8 cellular contexts compared by ENCODE assay signal in the genomic region with DNA sequence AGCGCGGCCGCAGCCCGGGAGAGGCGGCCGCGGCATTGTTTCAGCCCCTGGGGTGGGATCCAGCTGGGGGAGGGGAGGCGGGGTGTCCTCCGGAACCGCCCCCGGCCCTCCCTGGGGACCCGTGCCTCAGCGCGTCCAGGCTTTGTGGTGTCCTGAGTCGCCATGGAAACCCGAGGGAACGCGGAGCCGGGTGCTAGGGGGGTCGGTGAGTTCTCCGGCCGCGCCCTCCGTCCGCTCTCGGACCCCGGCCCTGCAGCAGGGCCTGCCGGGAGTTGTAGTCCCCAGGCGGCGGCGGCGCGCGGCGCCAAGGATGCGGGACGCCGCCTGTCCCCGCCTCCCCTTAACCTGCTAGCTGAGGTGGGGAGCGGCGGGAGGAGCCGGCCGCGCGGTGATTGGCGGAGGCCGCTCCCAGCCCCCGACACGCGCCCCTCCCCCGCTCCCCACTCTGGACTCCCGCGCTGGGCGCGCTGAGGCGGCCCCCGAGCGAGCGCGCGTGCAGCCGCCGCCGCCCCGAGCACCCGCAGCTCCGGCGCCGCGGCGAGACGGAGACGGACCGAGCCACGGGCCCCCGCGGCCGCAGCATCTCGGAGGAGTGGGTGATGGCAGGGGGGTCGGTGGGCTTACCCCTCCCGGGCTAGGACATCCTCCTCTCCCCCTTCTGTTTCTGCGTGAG. TPM values are rescaled to one million over a fixed set of nuclear protein-coding genes. Genes with fewer than 3 reads are reported as not detected.
DNase-seq lines count a peak whose midpoint lies in the region; ATAC-seq and TF ChIP-seq lines count a peak whose summit lies in the region.

DPYSL5 (plus strand) TSS at position 470 of the 673 bp plus-strand sequence. CDS start 50,368 bp downstream, outside the sequence.

- peaks cover 20% of the 10 kb centered on the region for H3K4me1 Mint-ChIP-seq in activated T-cell treated with anti-CD3 and anti-CD28 coated beads, Interleukin-2, amount 50 U/mL, for 24 hours (ENCODE audit: low read depth)
- H3K4me1 Mint-ChIP-seq in stimulated activated effector memory CD8-positive, alpha-beta T cell treated with anti-CD3 and anti-CD28 coated beads, Interleukin-12 subunit alpha, Interleukin-12 subunit beta, amount 100 ng/mL, for 72 hours, result peaks cover 14% of the 10 kb centered on the region

- no peaks in the 10 kb centered on the region for H3K36me3 Mint-ChIP-seq in activated T-cell treated with anti-CD3 and anti-CD28 coated beads, Interleukin-2, amount 50 U/mL, for 24 hours (ENCODE audit: low read depth)
- H3K36me3 Mint-ChIP-seq in stimulated activated effector memory CD8-positive, alpha-beta T cell treated with anti-CD3 and anti-CD28 coated beads, Interleukin-12 subunit alpha, Interleukin-12 subunit beta, amount 100 ng/mL, for 72 hours, result no peaks in the 10 kb centered on the region

- H3K27ac Mint-ChIP-seq in activated T-cell treated with anti-CD3 and anti-CD28 coated beads, Interleukin-2, amount 50 U/mL, for 24 hours, result no peak within 1 kb of the TSS
- H3K27ac Mint-ChIP-seq in stimulated activated effector memory CD8-positive, alpha-beta T cell treated with anti-CD3 and anti-CD28 coated beads, Interleukin-12 subunit alpha, Interleukin-12 subunit beta, amount 100 ng/mL, for 72 hours, result no peak within 1 kb of the TSS

- peaks cover 75% of the 10 kb centered on the region for H3K27me3 Mint-ChIP-seq in activated T-cell treated with anti-CD3 and anti-CD28 coated beads, Interleukin-2, amount 50 U/mL, for 24 hours

- no peak for ATAC-seq in stimulated activated effector memory CD8-positive, alpha-beta T cell treated with anti-CD3 and anti-CD28 coated beads, Interleukin-12 subunit alpha, Interleukin-12 subunit beta, amount 100 ng/mL, for 72 hours
- ATAC-seq in GM18505 (IDR thresholded peaks at IDR 0.05; ENCODE audit: unreplicated experiment), result no peak

- DNase-seq in G401 (ENCODE audit: low spot score) (peak; percentile 90), NCI-H187 (lab: John Stamatoyannopoulos, UW) (peak; percentile 61 to 88), NOMO-1 treated with DMSO at 0.1 percent for 48 hours (lab: John Stamatoyannopoulos, UW; ENCODE audit: unreplicated experiment) (no peak)
- peak; percentile 49 for DNase-seq in activated T-cell treated with anti-CD3 and anti-CD28 coated beads, Interleukin-2, amount 50 U/mL, for 24 hours
- no peak for DNase-seq in stimulated activated effector memory CD8-positive, alpha-beta T cell treated with anti-CD3 and anti-CD28 coated beads, Interleukin-12 subunit alpha, Interleukin-12 subunit beta, amount 100 ng/mL, for 72 hours (ENCODE audit: low spot score in 2 of 2)
- no peak for DNase-seq in effector CD4-positive, alpha-beta T cell

- no peaks in the 10 kb centered on the region for H3K9me3 Mint-ChIP-seq in activated T-cell treated with anti-CD3 and anti-CD28 coated beads, Interleukin-2, amount 50 U/mL, for 24 hours
- no peaks in the 10 kb centered on the region for H3K9me3 Mint-ChIP-seq in stimulated activated effector memory CD8-positive, alpha-beta T cell treated with anti-CD3 and anti-CD28 coated beads, Interleukin-12 subunit alpha, Interleukin-12 subunit beta, amount 100 ng/mL, for 72 hours

- in situ Hi-C loops in G401 (cut with HindIII; ENCODE audit: low sequenced_read_pairs), result no loop called here

- H3K4me3 Mint-ChIP-seq in activated T-cell treated with anti-CD3 and anti-CD28 coated beads, Interleukin-2, amount 50 U/mL, for 24 hours, result peak within 1 kb of the TSS; percentile 48
- peak within 1 kb of the TSS; percentile 64 for H3K4me3 Mint-ChIP-seq in stimulated activated effector memory CD8-positive, alpha-beta T cell treated with anti-CD3 and anti-CD28 coated beads, Interleukin-12 subunit alpha, Interleukin-12 subunit beta, amount 100 ng/mL, for 72 hours

- peak within 1 kb of the TSS; percentile 56 for H3K4me3 ChIP-seq in iPS-11a (ENCODE audit: low read depth, low read length)

- no peak for TF ChIP-seq POLR2A in GM18505 (IDR thresholded peaks at IDR 0.05; ENCODE audit: borderline replicate concordance, extremely low read depth, insufficient read depth, insufficient read length)

RNA-seq across cellular contexts. Expression of gene DPYSL5, which starts in this region (rescaled TPM):
- 4.4 and 4.8 TPM in 2 replicates for total RNA-seq in G401 (2014; rRNA removed; shearing (Covaris generic))

Comparison
In these comparisons a context has a peak if more than half of its experiments do, and no peak if none do; other contexts are left out.
1. DNase-seq: peak in G401 (single experiment), NCI-H187 (2 of 2) and activated T-cell treated with anti-CD3 and anti-CD28 coated beads, Interleukin-2, amount 50 U/mL, for 24 hours (single experiment); none in stimulated activated effector memory CD8-positive, alpha-beta T cell treated with anti-CD3 and anti-CD28 coated beads, Interleukin-12 subunit alpha, Interleukin-12 subunit beta, amount 100 ng/mL, for 72 hours (0 of 2), NOMO-1 treated with DMSO at 0.1 percent for 48 hours (single experiment) and effector CD4-positive, alpha-beta T cell (single experiment).